ENCODE assay signal across 2 cellular contexts in the genomic region with DNA sequence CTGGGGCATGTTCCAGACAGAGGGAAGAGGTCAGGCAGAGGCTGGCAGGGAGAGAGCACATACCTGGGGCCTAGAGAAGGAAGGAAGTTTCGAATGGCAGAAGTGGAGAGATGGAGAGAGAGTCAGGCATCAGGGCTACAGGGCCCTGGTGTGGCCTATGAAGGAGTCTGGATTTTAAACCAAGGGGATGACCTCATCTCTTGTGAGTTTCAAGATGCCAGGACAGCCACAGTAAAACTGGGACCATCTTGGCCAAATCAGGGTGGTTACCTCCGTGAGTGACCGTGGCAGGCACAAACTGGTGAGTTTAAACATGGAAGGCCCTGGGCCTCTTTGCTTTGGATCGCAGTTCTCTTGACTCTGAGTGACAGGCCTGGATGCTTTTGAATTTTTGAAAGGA.
TF ChIP-seq lines count a peak whose summit lies in the region.

No MANE protein-coding gene starts in this region.

TF ChIP-seq in HepG2, 621 proteins besides CTCF, POLR2A, EP300 and RAD21:
- TF ChIP-seq ZNF850 (CRISPR knock-in tag; conservative IDR thresholded peaks at IDR 0.05) (no peak), ZNF281 (CRISPR knock-in tag; IDR thresholded peaks at IDR 0.05; ENCODE audit: borderline replicate concordance) (no peak), ATF7 (IDR thresholded peaks at IDR 0.05) (peak; percentile 81), ATF7 (CRISPR knock-in tag; IDR thresholded peaks at IDR 0.05) (no peak), PCBP2 (optimal IDR thresholded peaks at IDR 0.05; ENCODE audit: low read depth, low read length, poor library complexity, severe bottlenecking) (no peak), ZBTB14 (CRISPR knock-in tag; IDR thresholded peaks at IDR 0.05) (no peak)

TF ChIP-seq in H1, 55 proteins besides CTCF, POLR2A, EP300 and RAD21:
- TF ChIP-seq KDM4A (IDR thresholded peaks at IDR 0.05; ENCODE audit: low read depth, low read length, severe bottlenecking) (no peak), RNF2 (IDR thresholded peaks at IDR 0.05; ENCODE audit: borderline replicate concordance, low read depth, low read length, missing control alignments, poor library complexity, severe bottlenecking) (no peak), HDAC6 (IDR thresholded peaks at IDR 0.05; ENCODE audit: low read depth, low read length) (no peak), BACH1 (IDR thresholded peaks at IDR 0.05; ENCODE audit: low read length) (no peak), SUZ12 (IDR thresholded peaks at IDR 0.05; ENCODE audit: low read length) (no peak), PHF8 (conservative IDR thresholded peaks at IDR 0.05; ENCODE audit: low read depth, low read length) (no peak), NANOG (IDR thresholded peaks at IDR 0.05; ENCODE audit: insufficient read depth, low read depth, low read length, poor library complexity, severe bottlenecking) (no peak), SP4 (IDR thresholded peaks at IDR 0.05; ENCODE audit: low read length) (no peak), JUND (IDR thresholded peaks at IDR 0.05; ENCODE audit: low read length) (no peak), GABPA (IDR thresholded peaks at IDR 0.05; ENCODE audit: borderline replicate concordance, insufficient read depth, low read length) (no peak), SIX5 (IDR thresholded peaks at IDR 0.05; ENCODE audit: low read depth, low read length) (no peak), SIN3A (conservative IDR thresholded peaks at IDR 0.05 in 1 of 2, IDR thresholded peaks at IDR 0.05 in 1 of 2; ENCODE audit: low read depth in 1 of 2, low read length in 2 of 2) (no peak), TEAD4 (IDR thresholded peaks at IDR 0.05; ENCODE audit: low read depth, low read length) (no peak), ASH2L (IDR thresholded peaks at IDR 0.05; ENCODE audit: low read length) (no peak)
- TF ChIP-seq, protein P1, sequence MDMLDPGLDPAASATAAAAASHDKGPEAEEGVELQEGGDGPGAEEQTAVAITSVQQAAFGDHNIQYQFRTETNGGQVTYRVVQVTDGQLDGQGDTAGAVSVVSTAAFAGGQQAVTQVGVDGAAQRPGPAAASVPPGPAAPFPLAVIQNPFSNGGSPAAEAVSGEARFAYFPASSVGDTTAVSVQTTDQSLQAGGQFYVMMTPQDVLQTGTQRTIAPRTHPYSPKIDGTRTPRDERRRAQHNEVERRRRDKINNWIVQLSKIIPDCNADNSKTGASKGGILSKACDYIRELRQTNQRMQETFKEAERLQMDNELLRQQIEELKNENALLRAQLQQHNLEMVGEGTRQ (IDR thresholded peaks at IDR 0.05; ENCODE audit: low read length) = no peak
- TF ChIP-seq, protein P2, sequence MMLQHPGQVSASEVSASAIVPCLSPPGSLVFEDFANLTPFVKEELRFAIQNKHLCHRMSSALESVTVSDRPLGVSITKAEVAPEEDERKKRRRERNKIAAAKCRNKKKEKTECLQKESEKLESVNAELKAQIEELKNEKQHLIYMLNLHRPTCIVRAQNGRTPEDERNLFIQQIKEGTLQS (IDR thresholded peaks at IDR 0.05; ENCODE audit: insufficient read depth, low read depth, low read length) = no peak
